Comparison of ENCODE assay signal across 26 cellular contexts in genomic region chr12:26734510-26735248, GRCh38.
"Had no signal": no experiment of that assay in that cellular context is flagged by ENCODE, and none has a peak within 500 bp of the region (broad histone marks: within the 10 kb centered on the region; RNA-seq: fewer than 3 reads in every experiment).

No MANE protein-coding gene starts in this region.

- DNase-seq: activated CD4-positive, alpha-beta T cell treated with anti-CD3 and anti-CD28 coated beads for 48 hours; activated CD4-positive, alpha-beta T cell treated with anti-CD3 and anti-CD28 coated beads, Interleukin-2, amount 50 U/mL, for 4 hours; activated CD8-positive, alpha-beta memory T cell treated with anti-CD3 and anti-CD28 coated beads, Interleukin-2, amount 50 U/mL, for 48 hours; activated CD8-positive, alpha-beta T cell treated with anti-CD3 and anti-CD28 coated beads, Interleukin-2, amount 10 ng/mL, durations not matched to agents 7 days and 5 days; activated naive CD4-positive, alpha-beta T cell treated with anti-CD3 and anti-CD28 coated beads, Interleukin-2, amount 50 U/mL, for 16 hours; activated naive CD8-positive, alpha-beta T cell treated with anti-CD3 and anti-CD28 coated beads, Interleukin-2, amount 10 ng/mL, durations not matched to agents 7 days and 5 days; activated T-cell treated with anti-CD3 and anti-CD28 coated beads, Interleukin-2, amount 50 U/mL, for 1 hour; aorta; caudate nucleus; Kasumi-1; MV-4-11; NCI-H1092 treated with DMSO at 0.1 percent for 48 hours; NCI-H1417 treated with DMSO at 0.1 percent for 48 hours; NCI-H1694; NCI-H2029; NCI-H2107; NCI-H345; NCI-H510A; NCI-H526 treated with DMSO at 0.1 percent for 48 hours; NCI-H82; NK-92 treated with Interleukin-12 subunit alpha and Interleukin-12 subunit beta, amount 100 ng/mL, for 24 hours; T-cell; WERI-Rb-1 had no signal

- H3K36me3 ChIP-seq: breast epithelium, WERI-Rb-1 had no signal

- ATAC-seq: activated CD4-positive, CD25-positive, alpha-beta regulatory T cell treated with anti-CD3 and anti-CD28 coated beads, Interleukin-2, amount 50 U/mL, for 24 hours; activated CD8-positive, alpha-beta T cell treated with anti-CD3 and anti-CD28 coated beads, Interleukin-2, amount 10 ng/mL, durations not matched to agents 7 days and 5 days; T-cell had no signal

- H3K27ac ChIP-seq: breast epithelium, SK-N-MC, WERI-Rb-1 had no signal

- H3K4me3 Mint-ChIP-seq: activated CD8-positive, alpha-beta T cell treated with anti-CD3 and anti-CD28 coated beads, Interleukin-2, amount 10 ng/mL, durations not matched to agents 7 days and 5 days; activated naive CD8-positive, alpha-beta T cell treated with anti-CD3 and anti-CD28 coated beads, Interleukin-2, amount 10 ng/mL, durations not matched to agents 7 days and 5 days; T-cell had no signal

- H3K4me3 ChIP-seq: breast epithelium, SK-N-MC had no signal

- H3K27me3 ChIP-seq: breast epithelium had no signal

- H3K27ac Mint-ChIP-seq: activated CD8-positive, alpha-beta T cell treated with anti-CD3 and anti-CD28 coated beads, Interleukin-2, amount 10 ng/mL, durations not matched to agents 7 days and 5 days; activated naive CD8-positive, alpha-beta T cell treated with anti-CD3 and anti-CD28 coated beads, Interleukin-2, amount 10 ng/mL, durations not matched to agents 7 days and 5 days; T-cell had no signal

- H3K27me3 Mint-ChIP-seq: activated naive CD8-positive, alpha-beta T cell treated with anti-CD3 and anti-CD28 coated beads, Interleukin-2, amount 10 ng/mL, durations not matched to agents 7 days and 5 days; T-cell had no signal
